ENCODE assay signal across 16 cellular contexts in the genomic region with DNA sequence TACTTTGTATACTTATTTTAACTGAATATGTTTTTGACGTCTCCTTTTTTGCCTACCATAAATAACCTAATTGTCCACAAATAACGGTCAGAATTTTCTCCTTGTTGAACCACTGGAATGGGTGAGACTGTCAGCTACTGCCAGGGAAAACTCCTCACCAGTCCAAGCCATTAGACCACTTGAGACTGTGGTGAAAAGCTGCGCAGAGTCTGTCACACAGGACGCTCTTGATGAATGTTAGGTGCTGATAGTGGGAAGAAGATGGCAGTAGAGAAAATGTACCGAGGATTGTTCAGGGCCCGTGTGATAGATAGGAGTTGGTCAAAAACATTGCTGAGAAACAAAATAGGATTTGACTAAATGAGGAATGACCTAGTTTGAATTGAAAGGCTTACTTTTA.
"Had no signal": no experiment of that assay in that cellular context is flagged by ENCODE, and none has a peak within 500 bp of the region (broad histone marks: within the 10 kb centered on the region; RNA-seq: fewer than 3 reads in every experiment).

No MANE protein-coding gene starts in this region.

- H3K9me3 Mint-ChIP-seq: naive thymus-derived CD8-positive, alpha-beta T cell; stimulated activated naive B cell treated with anti-CD40 and anti-IgM and Interleukin-4, amounts not matched to agents 10 μg/mL and 1 μg/mL and 100 μg/mL, for 72 hours; stimulated activated naive CD8-positive, alpha-beta T cell treated with anti-CD3 and anti-CD28 coated beads, Interleukin-15, amount 100 ng/mL, for 72 hours had no signal

- H3K27me3 ChIP-seq: esophagus squamous epithelium, gastroesophageal sphincter, spleen had no signal

- DNase-seq: central memory CD4-positive, alpha-beta T cell; effector memory CD4-positive, alpha-beta T cell; esophagus squamous epithelium; foreskin fibroblast; glutamatergic neuron; naive thymus-derived CD8-positive, alpha-beta T cell; spleen; stimulated activated CD4-positive, alpha-beta T cell treated with anti-CD3 and anti-CD28 coated beads, Interleukin-15, amount 100 ng/mL, for 24 hours; stimulated activated CD4-positive, alpha-beta T cell treated with anti-CD3 and anti-CD28 coated beads, Interleukin-1b, Interleukin-23, amount 100 ng/mL, for 48 hours; stimulated activated CD4-positive, alpha-beta T cell treated with anti-CD3 and anti-CD28 coated beads, Interleukin-4, amount 100 ng/mL, for 24 hours; stimulated activated naive B cell treated with anti-CD40 and anti-IgM and Interleukin-4, amounts not matched to agents 10 μg/mL and 1 μg/mL and 100 μg/mL, for 72 hours; stimulated activated naive CD8-positive, alpha-beta T cell treated with anti-CD3 and anti-CD28 coated beads, Interleukin-15, amount 100 ng/mL, for 72 hours; trophoblast cell had no signal

- H3K4me1 ChIP-seq: esophagus squamous epithelium, gastroesophageal sphincter, spleen had no signal

- H3K9me3 ChIP-seq: esophagus squamous epithelium, gastroesophageal sphincter, spleen had no signal

- ATAC-seq: gastroesophageal sphincter; naive thymus-derived CD8-positive, alpha-beta T cell; sciatic nerve; stimulated activated naive B cell treated with anti-CD40 and anti-IgM and Interleukin-4, amounts not matched to agents 10 μg/mL and 1 μg/mL and 100 μg/mL, for 72 hours; stimulated activated naive CD8-positive, alpha-beta T cell treated with anti-CD3 and anti-CD28 coated beads, Interleukin-15, amount 100 ng/mL, for 72 hours had no signal

- H3K27ac Mint-ChIP-seq: naive thymus-derived CD8-positive, alpha-beta T cell; stimulated activated naive B cell treated with anti-CD40 and anti-IgM and Interleukin-4, amounts not matched to agents 10 μg/mL and 1 μg/mL and 100 μg/mL, for 72 hours; stimulated activated naive CD8-positive, alpha-beta T cell treated with anti-CD3 and anti-CD28 coated beads, Interleukin-15, amount 100 ng/mL, for 72 hours had no signal

- H3K4me1 Mint-ChIP-seq: naive thymus-derived CD8-positive, alpha-beta T cell; stimulated activated naive B cell treated with anti-CD40 and anti-IgM and Interleukin-4, amounts not matched to agents 10 μg/mL and 1 μg/mL and 100 μg/mL, for 72 hours; stimulated activated naive CD8-positive, alpha-beta T cell treated with anti-CD3 and anti-CD28 coated beads, Interleukin-15, amount 100 ng/mL, for 72 hours had no signal

- H3K27ac ChIP-seq: coronary artery, esophagus squamous epithelium, gastroesophageal sphincter, spleen had no signal

- H3K27me3 Mint-ChIP-seq: stimulated activated naive B cell treated with anti-CD40 and anti-IgM and Interleukin-4, amounts not matched to agents 10 μg/mL and 1 μg/mL and 100 μg/mL, for 72 hours; stimulated activated naive CD8-positive, alpha-beta T cell treated with anti-CD3 and anti-CD28 coated beads, Interleukin-15, amount 100 ng/mL, for 72 hours had no signal

- H3K4me3 Mint-ChIP-seq: naive thymus-derived CD8-positive, alpha-beta T cell; stimulated activated naive B cell treated with anti-CD40 and anti-IgM and Interleukin-4, amounts not matched to agents 10 μg/mL and 1 μg/mL and 100 μg/mL, for 72 hours; stimulated activated naive CD8-positive, alpha-beta T cell treated with anti-CD3 and anti-CD28 coated beads, Interleukin-15, amount 100 ng/mL, for 72 hours had no signal

- H3K4me3 ChIP-seq: coronary artery, esophagus squamous epithelium, gastroesophageal sphincter, spleen had no signal
